ENCODE assay signal across 24 cellular contexts in the genomic region with DNA sequence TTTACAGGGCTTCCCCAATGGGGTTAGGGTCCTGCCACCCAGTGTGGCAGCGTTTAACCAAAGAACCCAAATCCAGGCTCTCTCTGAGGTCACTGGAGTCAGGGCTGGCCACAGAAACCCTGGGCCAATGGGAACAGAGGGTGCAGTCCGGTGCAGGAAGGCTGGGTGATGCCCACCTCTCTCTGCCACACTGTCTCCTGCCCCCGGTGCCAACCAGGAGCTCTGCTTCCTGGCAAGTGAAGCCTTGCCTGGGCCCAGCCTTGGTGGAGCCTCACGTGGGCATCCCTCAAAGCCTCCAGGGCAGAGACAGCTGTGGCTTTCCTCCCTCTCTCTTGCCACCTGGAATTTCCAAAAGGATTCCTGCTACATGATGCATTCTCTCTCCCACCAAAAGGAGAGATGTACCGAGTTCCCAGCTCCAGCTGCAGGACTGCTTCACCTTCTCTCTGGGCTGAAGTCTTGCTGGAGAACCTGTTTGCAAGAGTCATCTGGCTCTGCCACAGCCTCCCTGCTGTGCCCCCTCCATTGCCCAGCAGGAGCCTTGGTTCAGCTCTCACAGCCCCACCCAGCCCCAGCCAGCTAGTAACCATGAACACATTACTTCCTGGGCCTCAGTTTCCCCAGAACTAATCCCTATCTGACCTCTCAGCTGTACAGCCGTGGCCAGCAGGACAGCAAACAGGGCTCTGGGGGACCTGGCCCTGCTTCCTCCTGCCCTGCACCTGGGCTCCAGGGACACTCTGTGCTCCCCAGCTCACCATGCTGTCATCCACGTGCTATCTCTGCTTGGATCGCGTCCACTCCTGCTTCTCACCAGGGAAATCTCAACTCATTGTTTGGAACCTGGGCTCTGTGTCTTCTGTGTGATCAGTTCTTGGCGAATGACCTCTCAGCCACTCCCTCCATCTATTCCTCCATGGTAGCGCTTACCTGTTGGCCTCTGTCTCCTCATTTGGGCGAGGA. TPM values are rescaled to one million over a fixed set of nuclear protein-coding genes. Genes with fewer than 3 reads are reported as not detected.
DNase-seq lines count a peak whose midpoint lies in the region; TF ChIP-seq lines count a peak whose summit lies in the region.
"Had no signal": no experiment of that assay in that cellular context is flagged by ENCODE, and none has a peak within 500 bp of the region (broad histone marks: within the 10 kb centered on the region; RNA-seq: fewer than 3 reads in every experiment).

No MANE protein-coding gene starts in this region.

- H3K4me3 Mint-ChIP-seq in type B pancreatic cell: no peak overlapping the region
- H3K4me3 Mint-ChIP-seq: CD8-positive, alpha-beta T cell; T-helper 17 cell had no signal

- no peak overlapping the region for H3K27ac Mint-ChIP-seq in type B pancreatic cell
- H3K27ac Mint-ChIP-seq: CD8-positive, alpha-beta T cell; T-helper 17 cell had no signal

- H3K4me1 Mint-ChIP-seq in type B pancreatic cell (ENCODE audit: unreplicated experiment): peaks cover 5% of the 10 kb centered on the region
- H3K4me1 Mint-ChIP-seq: T-helper 17 cell had no signal

- no peaks in the 10 kb centered on the region for H3K36me3 Mint-ChIP-seq in type B pancreatic cell
- H3K36me3 Mint-ChIP-seq: CD8-positive, alpha-beta T cell had no signal

- no peak overlapping the region for H3K4me3 ChIP-seq in AG10803 (ENCODE audit: low read length)
- H3K4me3 ChIP-seq: adrenal gland, coronary artery, esophagus squamous epithelium, gastrocnemius medialis, GM23248, prostate gland, upper lobe of left lung had no signal

- DNase-seq in A172 (ENCODE audit: low spot score): peak; percentile 19
- DNase-seq in AG10803 (ENCODE audit: low read depth): peak; percentile 9
- DNase-seq in RPMI7951 (ENCODE audit: low read depth): peak; percentile 45
- DNase-seq in kidney tubule cell (ENCODE audit: low spot score): peak; percentile 10
- DNase-seq in activated naive CD4-positive, alpha-beta T cell (lab: John Stamatoyannopoulos, UW): no peak
- no peak for DNase-seq in hepatic stellate cell (ENCODE audit: low spot score)
- no peak for DNase-seq in type B pancreatic cell (ENCODE audit: extremely low spot score, unreplicated experiment)
- no peak for DNase-seq in amygdala (lab: John Stamatoyannopoulos, UW)
- DNase-seq: activated CD4-positive, alpha-beta T cell treated with anti-CD3 and anti-CD28 coated beads for 48 hours; adrenal gland; CD8-positive, alpha-beta T cell; DMS 273 treated with DMSO at 0.1 percent for 48 hours; esophagus squamous epithelium; gastrocnemius medialis; GM23248; hippocampal formation; NCI-H1694 treated with DMSO at 0.1 percent for 48 hours; NCI-H2171; NCI-H526; T-helper 17 cell; upper lobe of left lung had no signal

- peaks cover 20% of the 10 kb centered on the region for H3K27me3 Mint-ChIP-seq in type B pancreatic cell

- no peak for TF ChIP-seq CTCF in AG10803 (conservative IDR thresholded peaks at IDR 0.05; ENCODE audit: low read length)
- no peak for TF ChIP-seq CTCF in type B pancreatic cell (conservative IDR thresholded peaks at IDR 0.05)

- peaks cover 4% of the 10 kb centered on the region for H3K9me3 Mint-ChIP-seq in type B pancreatic cell

RNA-seq across cellular contexts. Expression of gene KCNF1, which starts 43.4 kb away (rescaled TPM):
- total RNA-seq in A172 (2014; rRNA removed; shearing (Covaris generic)): 0.14 and 0.71 TPM in 2 replicates
- 0.49 TPM in 1 of 2 replicates, not detected in the other for total RNA-seq in RPMI7951 (2014; rRNA removed; shearing (Covaris generic))
- total RNA-seq in type B pancreatic cell (ENCODE audit: low replicate concordance): 3.6 and 3.7 TPM in 2 replicates
- total RNA-seq: CD8-positive, alpha-beta T cell; gastrocnemius medialis; mononuclear cell; T-helper 17 cell had no signal

Comparison
In these comparisons a context has a peak if more than half of its experiments do, and no peak if none do; other contexts are left out.
1. DNase-seq: peak in A172 (single experiment), AG10803 (single experiment), RPMI7951 (single experiment) and kidney tubule cell (single experiment); none in activated naive CD4-positive, alpha-beta T cell (0 of 4), hepatic stellate cell (single experiment), type B pancreatic cell (single experiment) and amygdala (0 of 56).